Comparison of ENCODE assay signal across 9 cellular contexts in the genomic region with DNA sequence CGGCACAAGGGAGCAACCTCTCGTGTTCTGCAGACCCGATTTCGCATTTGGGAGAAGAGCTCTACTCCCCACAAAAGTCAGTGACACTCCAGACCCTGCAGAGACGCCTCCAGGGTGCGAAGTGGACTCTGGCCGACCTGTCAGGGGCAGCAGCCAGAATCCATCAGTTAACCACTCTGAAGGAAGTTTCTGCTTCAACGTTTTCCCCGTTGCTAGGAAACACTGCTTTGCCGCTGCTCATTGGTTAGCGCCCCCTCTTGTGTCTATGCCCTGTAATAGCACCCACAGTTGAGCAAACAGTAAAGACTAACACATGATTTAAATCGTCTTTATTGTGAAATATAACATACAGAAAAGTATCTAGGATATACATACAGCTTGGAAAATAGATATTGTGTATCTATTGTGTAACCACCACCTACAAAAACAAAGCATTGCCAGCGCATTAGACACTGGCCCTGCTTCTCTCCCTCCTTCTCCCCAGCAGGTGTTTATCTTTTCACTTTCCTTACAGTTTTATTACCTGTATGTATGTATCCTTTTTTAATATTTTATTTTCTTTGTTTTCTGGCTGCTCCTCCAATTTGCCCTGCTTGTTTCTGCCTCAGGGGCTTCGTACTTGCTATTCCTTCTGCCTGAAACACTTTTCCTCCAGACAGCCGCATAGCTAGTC. TPM values are rescaled to one million over a fixed set of nuclear protein-coding genes. Genes with fewer than 3 reads are reported as not detected.
DNase-seq lines count a peak whose midpoint lies in the region; ATAC-seq lines count a peak whose summit lies in the region.
"Had no signal": no experiment of that assay in that cellular context is flagged by ENCODE, and none has a peak within 500 bp of the region (broad histone marks: within the 10 kb centered on the region; RNA-seq: fewer than 3 reads in every experiment).

No MANE protein-coding gene starts in this region.

- peak; percentile 64 for DNase-seq in GM19238 (ENCODE audit: insufficient read length, low spot score)
- peak; percentile 71 for DNase-seq in NCI-H774 (lab: John Stamatoyannopoulos, UW)
- DNase-seq in activated CD4-positive, alpha-beta memory T cell treated with anti-CD3 and anti-CD28 coated beads for 36 hours, result peak; percentile 79
- DNase-seq in ecto neural progenitor cell (ENCODE audit: low spot score), result peak; percentile 84
- peak; percentile 90 for DNase-seq in mesenchymal stem cell
- peak; percentile 15 to 53 for DNase-seq in stimulated activated CD8-positive, alpha-beta memory T cell treated with anti-CD3 and anti-CD28 coated beads, Interleukin-15, amount 100 ng/mL, for 4 hours (ENCODE audit: low read depth in 2 of 2)

- H3K27me3 Mint-ChIP-seq in activated CD4-positive, alpha-beta memory T cell treated with anti-CD3 and anti-CD28 coated beads for 36 hours, result no peaks in the 10 kb centered on the region

- no peak overlapping the region for H2AK5ac ChIP-seq in mesenchymal stem cell (ENCODE audit: low read length, severe bottlenecking)

- no peaks in the 10 kb centered on the region for H3K36me3 Mint-ChIP-seq in activated CD4-positive, alpha-beta memory T cell treated with anti-CD3 and anti-CD28 coated beads for 36 hours

- H3K4me3 ChIP-seq in BLaER1, result peak overlapping the region; percentile 26; the same call in 1 of the 2 replicates
- peak overlapping the region in 1 of 2 experiments; percentile 78 for H3K4me3 ChIP-seq in mesenchymal stem cell (ENCODE audit: insufficient read depth in 1 of 2, low read depth in 1 of 2, low read length in 2 of 2)

- no peaks in the 10 kb centered on the region for H3K9me3 ChIP-seq in BLaER1
- no peaks in the 10 kb centered on the region for H3K9me3 ChIP-seq in mesenchymal stem cell (ENCODE audit: control insufficient read depth, low read length)

- H2AFZ ChIP-seq in mesenchymal stem cell (ENCODE audit: low read depth, low read length), result no peak overlapping the region

- no peaks in the 10 kb centered on the region for H3K36me3 ChIP-seq in BLaER1
- H3K36me3 ChIP-seq in mesenchymal stem cell (ENCODE audit: control insufficient read depth in 1 of 2, insufficient read depth in 2 of 2, low read depth in 1 of 2, low read length in 2 of 2), result no peaks in the 10 kb centered on the region

- no peak overlapping the region for H4K8ac ChIP-seq in mesenchymal stem cell (ENCODE audit: low read length)

- intact Hi-C loops in activated CD4-positive, alpha-beta memory T cell treated with anti-CD3 and anti-CD28 coated beads for 36 hours (cut with micrococcal nuclease), result loop anchor here (2.0 to 5.0 kb wide), 6 partner anchors 55 to 585 kb away; a partner anchor contains a TSS

- no peaks in the 10 kb centered on the region for H3K79me1 ChIP-seq in mesenchymal stem cell (replicated peaks; ENCODE audit: low read length, poor library complexity, severe bottlenecking)

- CTCF ChIA-PET in activated CD4-positive, alpha-beta memory T cell treated with anti-CD3 and anti-CD28 coated beads for 36 hours (lab: Charles Lee), result interaction anchor here (0.6 to 2.7 kb wide), 25 partner anchors 9 to 585 kb away, joined by 3 to 10 read pairs (median 3); a partner anchor contains a TSS

- no peak overlapping the region for H3K27ac Mint-ChIP-seq in activated CD4-positive, alpha-beta memory T cell treated with anti-CD3 and anti-CD28 coated beads for 36 hours

- no peak overlapping the region for H2BK12ac ChIP-seq in mesenchymal stem cell (ENCODE audit: low read length in 2 of 2)

- H3K4me3 Mint-ChIP-seq in activated CD4-positive, alpha-beta memory T cell treated with anti-CD3 and anti-CD28 coated beads for 36 hours, result peak overlapping the region; percentile 38

- H3K4me2 ChIP-seq in BLaER1 (peak overlapping the region; percentile 76), mesenchymal stem cell (ENCODE audit: low read length, poor library complexity, severe bottlenecking) (no peak overlapping the region)

- 20% methylated on average over 14 of the region's 15 CpGs for WGBS in mesenchymal stem cell

- H3K4me1 ChIP-seq in BLaER1, result peaks cover 14% of the 10 kb centered on the region
- H3K4me1 ChIP-seq in mesenchymal stem cell (ENCODE audit: control insufficient read depth, insufficient read depth, low read depth, low read length), result peaks cover 1% of the 10 kb centered on the region

- no peak overlapping the region for H4K91ac ChIP-seq in mesenchymal stem cell (ENCODE audit: low read length)

- no peak overlapping the region for H3K23ac ChIP-seq in mesenchymal stem cell (ENCODE audit: low read length in 2 of 2)

- no peaks in the 10 kb centered on the region for H3K27me3 ChIP-seq in BLaER1
- peaks cover 0 to 13% of the 10 kb centered on the region in 2 experiments for H3K27me3 ChIP-seq in mesenchymal stem cell (ENCODE audit: control insufficient read depth in 1 of 2, insufficient read depth in 1 of 2, low read length in 2 of 2)

- no peaks in the 10 kb centered on the region for H3K9me3 Mint-ChIP-seq in activated CD4-positive, alpha-beta memory T cell treated with anti-CD3 and anti-CD28 coated beads for 36 hours

- H2BK120ac ChIP-seq in mesenchymal stem cell (ENCODE audit: low read depth, low read length), result no peak overlapping the region

- H3K9ac ChIP-seq in BLaER1, result no peak overlapping the region
- peak overlapping the region; percentile 82 for H3K9ac ChIP-seq in mesenchymal stem cell (ENCODE audit: low read length)

- POLR2A ChIA-PET in activated CD4-positive, alpha-beta memory T cell treated with anti-CD3 and anti-CD28 coated beads for 36 hours (lab: Charles Lee), result no interaction called here

- H3K14ac ChIP-seq in mesenchymal stem cell (ENCODE audit: low read length in 2 of 2), result no peak overlapping the region

- H3K4ac ChIP-seq in mesenchymal stem cell (ENCODE audit: low read depth in 1 of 2, low read length in 2 of 2), result no peak overlapping the region

- no peaks in the 10 kb centered on the region for H4K20me1 ChIP-seq in BLaER1

- ATAC-seq in HG03520 (IDR thresholded peaks at IDR 0.05; ENCODE audit: unreplicated experiment), result peak; percentile 77

- no peak overlapping the region for H2BK5ac ChIP-seq in mesenchymal stem cell (ENCODE audit: low read depth, low read length, poor library complexity, severe bottlenecking)

- H3K4me1 Mint-ChIP-seq in activated CD4-positive, alpha-beta memory T cell treated with anti-CD3 and anti-CD28 coated beads for 36 hours (ENCODE audit: low read depth), result peaks cover 9% of the 10 kb centered on the region

- H2BK15ac ChIP-seq in mesenchymal stem cell (ENCODE audit: low read depth, poor library complexity, severe bottlenecking), result no peak overlapping the region

- H3K18ac ChIP-seq in mesenchymal stem cell (ENCODE audit: low read depth in 1 of 2, low read length in 2 of 2), result no peak overlapping the region

- H3K27ac ChIP-seq in BLaER1 (no peak overlapping the region), mesenchymal stem cell (ENCODE audit: low read length, poor library complexity, severe bottlenecking) (no peak overlapping the region)

RNA-seq across cellular contexts. Expression of a gene that starts 38.9 kb away (rescaled TPM):
- not detected for total RNA-seq in activated CD4-positive, alpha-beta memory T cell treated with anti-CD3 and anti-CD28 coated beads for 36 hours
- 0.08 TPM for polyA plus RNA-seq in mesenchymal stem cell (2013, experiment 1 of 2)
- 0.03 TPM for polyA plus RNA-seq in mesenchymal stem cell (2013, experiment 2 of 2)
- total RNA-seq: T-helper 1 cell treated with Interleukin-12 subunit alpha and Interleukin-12 subunit beta and Interleukin-4 antibody, amounts not matched to agents 30 ng/mL and 1 ng/mL, for 36 hours had no signal

RNA-seq across cellular contexts. Expression of a gene that starts 56.2 kb away (rescaled TPM):
- 10 to 100 TPM; 64.6 to 66.9 TPM for total RNA-seq in activated CD4-positive, alpha-beta memory T cell treated with anti-CD3 and anti-CD28 coated beads for 36 hours
- 43.4 TPM for polyA plus RNA-seq in mesenchymal stem cell (2013, experiment 1 of 2)
- 42.6 TPM for polyA plus RNA-seq in mesenchymal stem cell (2013, experiment 2 of 2)

Comparison
In these comparisons a context has a peak if more than half of its experiments do, and no peak if none do; other contexts are left out.
1. DNase-seq: peak in every context shown above with its lines; median percentile 90 in mesenchymal stem cell; 84 in ecto neural progenitor cell; 79 in activated CD4-positive, alpha-beta memory T cell treated with anti-CD3 and anti-CD28 coated beads for 36 hours; 71 in NCI-H774; 64 in GM19238; 34 in stimulated activated CD8-positive, alpha-beta memory T cell treated with anti-CD3 and anti-CD28 coated beads, Interleukin-15, amount 100 ng/mL, for 4 hours.